Comparison of ENCODE assay signal across 13 cellular contexts in genomic region chr12:121638298-121639202, GRCh38. TPM values are rescaled to one million over a fixed set of nuclear protein-coding genes. Genes with fewer than 3 reads are reported as not detected.
A peak's percentile ranks its signal among the peaks of the same experiment; 100 is the strongest.
DNase-seq lines count a peak whose midpoint lies in the region; ATAC-seq and TF ChIP-seq lines count a peak whose summit lies in the region.
"Had no signal": no experiment of that assay in that cellular context is flagged by ENCODE, and none has a peak within 500 bp of the region (broad histone marks: within the 10 kb centered on the region; RNA-seq: fewer than 3 reads in every experiment).

No MANE protein-coding gene starts in this region.

- POLR2A ChIA-PET in activated CD4-positive, alpha-beta T cell treated with anti-CD3 and anti-CD28 coated beads for 36 hours (lab: Charles Lee) = interaction anchor here (0.5 to 1.0 kb wide), 2 partner anchors 11 to 89 kb away, joined by 3 to 5 read pairs; no protein-coding TSS in a partner anchor

- intact Hi-C loops in activated CD4-positive, alpha-beta T cell treated with anti-CD3 and anti-CD28 coated beads for 36 hours (cut with DNase I, micrococcal nuclease) = no loop called here
- intact Hi-C loops in dorsolateral prefrontal cortex (cut with DNase I) = no loop called here

- peaks cover 7 to 20% (median 12%) of the 10 kb centered on the region in 3 donors for H3K4me1 ChIP-seq in skeletal muscle tissue (ENCODE audit: control insufficient read depth in 3 of 3, insufficient read depth in 3 of 3, low read length in 3 of 3)
- H3K4me1 ChIP-seq: A549 had no signal

- H3K4me3 ChIP-seq in skeletal muscle tissue (ENCODE audit: low read length in 3 of 3) (no peak overlapping the region), dorsolateral prefrontal cortex (no peak overlapping the region), foreskin fibroblast (ENCODE audit: low read depth in 1 of 2, low read length in 2 of 2) (no peak overlapping the region)
- H3K4me3 ChIP-seq: A549 had no signal

- no peaks in the 10 kb centered on the region for H3K9me3 Mint-ChIP-seq in activated CD4-positive, alpha-beta T cell treated with anti-CD3 and anti-CD28 coated beads for 36 hours (ENCODE audit: low read depth)
- H3K9me3 Mint-ChIP-seq in endothelial cell (ENCODE audit: unreplicated experiment) = no peaks in the 10 kb centered on the region

- DNase-seq in activated CD4-positive, alpha-beta T cell treated with anti-CD3 and anti-CD28 coated beads for 36 hours = no peak
- DNase-seq in activated CD4-positive, alpha-beta T cell treated with anti-CD3 and anti-CD28 coated beads for 48 hours = no peak
- DNase-seq in T-helper 17 cell (no peak), endothelial cell (ENCODE audit: low spot score) (no peak), OCI-M2 (lab: John Stamatoyannopoulos, UW; ENCODE audit: unreplicated experiment) (no peak), dorsolateral prefrontal cortex (no peak), foreskin fibroblast (no peak)
- DNase-seq: left cardiac atrium, NCI-H1105, retina, SIG-M5 had no signal

- ATAC-seq in activated CD4-positive, alpha-beta T cell treated with anti-CD3 and anti-CD28 coated beads for 36 hours = no peak
- ATAC-seq in T-helper 17 cell = no peak

- no peaks in the 10 kb centered on the region for H3K27me3 Mint-ChIP-seq in activated CD4-positive, alpha-beta T cell treated with anti-CD3 and anti-CD28 coated beads for 36 hours
- no peaks in the 10 kb centered on the region for H3K27me3 Mint-ChIP-seq in T-helper 17 cell
- peaks cover 4% of the 10 kb centered on the region for H3K27me3 Mint-ChIP-seq in endothelial cell (ENCODE audit: unreplicated experiment)

- H3K27ac Mint-ChIP-seq in activated CD4-positive, alpha-beta T cell treated with anti-CD3 and anti-CD28 coated beads for 36 hours = peak overlapping the region; percentile 91
- H3K27ac Mint-ChIP-seq in T-helper 17 cell = peak overlapping the region; percentile 89
- peak overlapping the region; percentile 61 for H3K27ac Mint-ChIP-seq in endothelial cell (ENCODE audit: unreplicated experiment)

- TF ChIP-seq CTCF in endothelial cell (IDR thresholded peaks at IDR 0.05; ENCODE audit: unreplicated experiment) = no peak
- TF ChIP-seq CTCF in dorsolateral prefrontal cortex (IDR thresholded peaks at IDR 0.05 in 54 of 56, conservative IDR thresholded peaks at IDR 0.05 in 2 of 56; ENCODE audit: low read depth in 1 of 56, partially characterized antibody in 56 of 56) = no peak
- TF ChIP-seq CTCF in foreskin fibroblast (IDR thresholded peaks at IDR 0.05; ENCODE audit: low read depth, low read length) = no peak

- H3K4me3 Mint-ChIP-seq in activated CD4-positive, alpha-beta T cell treated with anti-CD3 and anti-CD28 coated beads for 36 hours = no peak overlapping the region
- H3K4me3 Mint-ChIP-seq in T-helper 17 cell (peak overlapping the region; percentile 82), endothelial cell (ENCODE audit: unreplicated experiment) (no peak overlapping the region)

- peaks cover 32% of the 10 kb centered on the region for H3K36me3 Mint-ChIP-seq in activated CD4-positive, alpha-beta T cell treated with anti-CD3 and anti-CD28 coated beads for 36 hours (ENCODE audit: low read depth)
- H3K36me3 Mint-ChIP-seq in T-helper 17 cell (ENCODE audit: low read depth) = peaks cover 2% of the 10 kb centered on the region
- peaks cover 11% of the 10 kb centered on the region for H3K36me3 Mint-ChIP-seq in endothelial cell (ENCODE audit: low read depth, unreplicated experiment)

- H3K9ac ChIP-seq in skeletal muscle tissue (ENCODE audit: low read depth in 1 of 3, low read length in 3 of 3) = no peak overlapping the region

- CTCF ChIA-PET in activated CD4-positive, alpha-beta T cell treated with anti-CD3 and anti-CD28 coated beads for 36 hours (lab: Charles Lee) = interaction anchor here (1.0 to 3.4 kb wide), 5 partner anchors 10 to 195 kb away, joined by 3 to 15 read pairs (median 14); partner anchors contain the start of gene MORN3

- H3K4me1 Mint-ChIP-seq in activated CD4-positive, alpha-beta T cell treated with anti-CD3 and anti-CD28 coated beads for 36 hours = peaks cover 42% of the 10 kb centered on the region
- H3K4me1 Mint-ChIP-seq in T-helper 17 cell (peaks cover 29% of the 10 kb centered on the region), endothelial cell (ENCODE audit: unreplicated experiment) (peaks cover 13% of the 10 kb centered on the region)

- H3K27me3 ChIP-seq in skeletal muscle tissue (ENCODE audit: control insufficient read depth in 3 of 3, insufficient read depth in 3 of 3, low read length in 3 of 3) (no peaks in the 10 kb centered on the region), dorsolateral prefrontal cortex (no peaks in the 10 kb centered on the region)

- no peaks in the 10 kb centered on the region for H3K9me3 ChIP-seq in T-helper 17 cell (ENCODE audit: control insufficient read depth, low read length, poor library complexity, severe bottlenecking)
- no peaks in the 10 kb centered on the region for H3K9me3 ChIP-seq in skeletal muscle tissue (ENCODE audit: control insufficient read depth in 3 of 3, low read length in 3 of 3)
- H3K9me3 ChIP-seq: A549 had no signal

- peaks cover 8 to 12% (median 11%) of the 10 kb centered on the region in 3 donors for H3K36me3 ChIP-seq in skeletal muscle tissue (ENCODE audit: control insufficient read depth in 3 of 3, insufficient read depth in 3 of 3, low read length in 3 of 3)

- H3K27ac ChIP-seq in skeletal muscle tissue (ENCODE audit: low read depth, low read length) (peak overlapping the region; percentile 60), dorsolateral prefrontal cortex (no peak overlapping the region)
- H3K27ac ChIP-seq: A549 had no signal

RNA-seq across cellular contexts. Expression of gene ORAI1, which starts 12.2 kb away (rescaled TPM):
- total RNA-seq in activated CD4-positive, alpha-beta T cell treated with anti-CD3 and anti-CD28 coated beads for 36 hours = 10 to 100 TPM; 29.4 to 35.9 TPM
- 10 to 100 TPM; 51.3 to 52.0 TPM for total RNA-seq in T-helper 17 cell
- 35.3 TPM for total RNA-seq in endothelial cell (ENCODE audit: unreplicated experiment)
- 10.4 TPM for total RNA-seq in skeletal muscle tissue
- 1 to 10 TPM; 1.9 to 9.7 (median 4.6) TPM for total RNA-seq in dorsolateral prefrontal cortex

RNA-seq across cellular contexts. Expression of gene MORN3, which starts 30.9 kb away (rescaled TPM):
- total RNA-seq in activated CD4-positive, alpha-beta T cell treated with anti-CD3 and anti-CD28 coated beads for 36 hours = 1 to 10 TPM; 2.0 to 2.6 TPM
- total RNA-seq in T-helper 17 cell (1 to 10 TPM; 8.5 to 9.5 TPM), endothelial cell (ENCODE audit: unreplicated experiment) (1.2 TPM), skeletal muscle tissue (under 0.01 TPM), dorsolateral prefrontal cortex (10 to 100 TPM in 1 of 120 experiments, 1 to 10 TPM in 119; 1.5 to 11.8 (median 3.9) TPM)

RNA-seq across cellular contexts. Expression of gene KDM2B, which starts 57.7 kb away (rescaled TPM):
- total RNA-seq in activated CD4-positive, alpha-beta T cell treated with anti-CD3 and anti-CD28 coated beads for 36 hours = 10 to 100 TPM; 39.2 to 48.7 TPM
- total RNA-seq in T-helper 17 cell (10 to 100 TPM; 87.6 to 94.0 TPM), endothelial cell (ENCODE audit: unreplicated experiment) (36.7 TPM), skeletal muscle tissue (28.7 TPM), dorsolateral prefrontal cortex (10 to 100 TPM; 32.1 to 60.8 (median 45.3) TPM)
